Comparison of ENCODE assay signal across 22 cellular contexts in the genomic region with DNA sequence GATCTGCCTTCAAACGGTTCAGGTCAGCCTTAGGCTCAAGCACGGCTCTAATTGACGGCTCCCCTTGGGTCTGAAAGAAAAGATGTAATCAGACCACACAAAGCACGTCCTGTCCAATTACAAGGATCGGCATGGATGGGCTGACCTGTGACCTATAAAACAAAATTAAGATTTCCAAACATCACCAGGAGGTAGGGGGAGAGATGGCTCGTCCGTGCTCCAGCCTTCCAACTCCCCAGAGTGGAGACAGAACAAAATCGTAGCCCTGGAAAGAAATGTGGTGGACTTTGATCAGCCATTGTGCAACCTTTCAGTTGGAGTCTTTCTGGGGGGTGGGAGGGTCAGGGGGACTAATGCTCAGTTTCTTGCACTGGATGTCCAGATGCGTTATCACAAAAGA.
"Had no signal": no experiment of that assay in that cellular context is flagged by ENCODE, and none has a peak within 500 bp of the region (broad histone marks: within the 10 kb centered on the region; RNA-seq: fewer than 3 reads in every experiment).

No MANE protein-coding gene starts in this region.

- H3K4me1 ChIP-seq: colonic mucosa, heart left ventricle, lower lobe of right lung, prostate gland, upper lobe of right lung had no signal

- H3K27me3 ChIP-seq: body of pancreas, cardiac muscle cell, colonic mucosa, neutrophil, right atrium auricular region, upper lobe of right lung had no signal

- H3K9me3 ChIP-seq: body of pancreas, colonic mucosa, heart left ventricle, lower lobe of right lung, neutrophil, prostate gland, right atrium auricular region, upper lobe of right lung had no signal

- DNase-seq: activated B cell treated with CpG ODN at 0.5 μM for 24 hours; activated CD4-positive, alpha-beta T cell treated with anti-CD3 and anti-CD28 coated beads, Interleukin-2, amount 50 U/mL, for 1 hour; activated CD8-positive, alpha-beta T cell treated with anti-CD3 and anti-CD28 coated beads, Interleukin-2, amount 10 ng/mL, durations not matched to agents 7 days and 5 days; activated naive CD4-positive, alpha-beta T cell; activated T-cell treated with anti-CD3 and anti-CD28 coated beads for 4 hours; activated T-cell treated with anti-CD3 and anti-CD28 coated beads, Interleukin-2, amount 50 U/mL, for 72 hours; cerebellar nuclear complex; colonic mucosa; effector memory CD8-positive, alpha-beta T cell; erythroblast; foreskin fibroblast; heart left ventricle; lower lobe of right lung; mesenchymal stem cell; stimulated activated CD4-positive, alpha-beta T cell treated with anti-CD3 and anti-CD28 coated beads, Interleukin-4, amount 100 ng/mL, for 1 hour; T-cell; upper lobe of right lung had no signal

- H3K27ac ChIP-seq: body of pancreas, cardiac muscle cell, colonic mucosa, lower lobe of right lung, neutrophil, prostate gland, right atrium auricular region, upper lobe of right lung had no signal

- H3K4me3 ChIP-seq: body of pancreas, cardiac muscle cell, colonic mucosa, heart left ventricle, lower lobe of right lung, prostate gland, right atrium auricular region, upper lobe of right lung had no signal

- H3K36me3 ChIP-seq: cardiac muscle cell, colonic mucosa, heart left ventricle, lower lobe of right lung, neutrophil, prostate gland, right atrium auricular region, upper lobe of right lung had no signal
